In genomic region chr5:61912559-61912958, GRCh38 we compare ENCODE assay signal across 4 cellular contexts.
"Had no signal": no experiment of that assay in that cellular context is flagged by ENCODE, and none has a peak within 500 bp of the region (broad histone marks: within the 10 kb centered on the region; RNA-seq: fewer than 3 reads in every experiment).

No MANE protein-coding gene starts in this region.

- ATAC-seq: GM23338, HCT116 had no signal

- H3K4me3 ChIP-seq: GM23248, GM23338, HAP-1 had no signal

- H3K4me1 ChIP-seq: HAP-1 had no signal

- H3K27ac ChIP-seq: GM23248 had no signal

- H3K36me3 ChIP-seq: HAP-1 had no signal
